13 cellular contexts compared by ENCODE assay signal in genomic region chr21:26801524-26801923, GRCh38. TPM values are rescaled to one million over a fixed set of nuclear protein-coding genes. Genes with fewer than 3 reads are reported as not detected.
DNase-seq lines count a peak whose midpoint lies in the region; ATAC-seq and TF ChIP-seq lines count a peak whose summit lies in the region.
"Had no signal": no experiment of that assay in that cellular context is flagged by ENCODE, and none has a peak within 500 bp of the region (broad histone marks: within the 10 kb centered on the region; RNA-seq: fewer than 3 reads in every experiment).

No MANE protein-coding gene starts in this region.

- DNase-seq in AG20443 (ENCODE audit: low spot score) (peak; percentile 53), WTC11 (ENCODE audit: low spot score) (no peak), heart left ventricle (no peak), renal cortical epithelial cell (ENCODE audit: low read depth) (peak; percentile 59), NCI-H2171 (lab: John Stamatoyannopoulos, UW) (no peak), COR-L47 (lab: John Stamatoyannopoulos, UW) (no peak)
- no peak for DNase-seq in activated T-cell treated with anti-CD3 and anti-CD28 coated beads, Interleukin-2, amount 50 U/mL, for 72 hours
- DNase-seq in activated naive CD4-positive, alpha-beta T cell treated with anti-CD3 and anti-CD28 coated beads, Interleukin-2, amount 50 U/mL, for 72 hours (ENCODE audit: low spot score in 2 of 2): no peak
- DNase-seq: NCI-H446; stimulated activated naive CD8-positive, alpha-beta T cell treated with anti-CD3 and anti-CD28 coated beads, Interleukin-15, Interleukin-2, amounts not matched to agents 100 U/mL and 50 U/mL, for 24 hours; T-helper 17 cell had no signal

- peaks cover 14% of the 10 kb centered on the region for H3K4me1 Mint-ChIP-seq in WTC11
- no peaks in the 10 kb centered on the region for H3K4me1 Mint-ChIP-seq in activated T-cell treated with anti-CD3 and anti-CD28 coated beads, Interleukin-2, amount 50 U/mL, for 72 hours (ENCODE audit: low read depth)
- H3K4me1 Mint-ChIP-seq: T-helper 17 cell had no signal

- no peaks in the 10 kb centered on the region for H3K27me3 Mint-ChIP-seq in WTC11 (ENCODE audit: low read depth)
- H3K27me3 Mint-ChIP-seq in activated T-cell treated with anti-CD3 and anti-CD28 coated beads, Interleukin-2, amount 50 U/mL, for 72 hours (ENCODE audit: low read depth): peaks cover 23% of the 10 kb centered on the region

- TF ChIP-seq POLR2A in heart left ventricle (IDR thresholded peaks at IDR 0.05): no peak

- H3K4me1 ChIP-seq in heart left ventricle: peaks cover 0 to 59% (median 10%) of the 10 kb centered on the region in 12 donors

- no peaks in the 10 kb centered on the region for H3K27me3 ChIP-seq in heart left ventricle

- H3K4me3 ChIP-seq in heart left ventricle: peak overlapping the region in 3 of 12 donors; percentile 4 to 22 (median 19)
- H3K4me3 ChIP-seq: skin epidermis had no signal

- no peak for ATAC-seq in WTC11
- peak in 1 of 4 donors; percentile 31 for ATAC-seq in heart left ventricle
- no peak for ATAC-seq in activated T-cell treated with anti-CD3 and anti-CD28 coated beads, Interleukin-2, amount 50 U/mL, for 72 hours (replicated peaks in 1 of 2)
- ATAC-seq in activated naive CD4-positive, alpha-beta T cell treated with anti-CD3 and anti-CD28 coated beads, Interleukin-2, amount 50 U/mL, for 72 hours: no peak
- ATAC-seq: stimulated activated naive CD8-positive, alpha-beta T cell treated with anti-CD3 and anti-CD28 coated beads, Interleukin-15, Interleukin-2, amounts not matched to agents 100 U/mL and 50 U/mL, for 24 hours; T-helper 17 cell had no signal

- no peak overlapping the region for H3K4me3 Mint-ChIP-seq in WTC11
- H3K4me3 Mint-ChIP-seq in activated T-cell treated with anti-CD3 and anti-CD28 coated beads, Interleukin-2, amount 50 U/mL, for 72 hours: no peak overlapping the region
- H3K4me3 Mint-ChIP-seq: T-helper 17 cell had no signal

- H3K9me3 Mint-ChIP-seq in WTC11: peaks cover 12% of the 10 kb centered on the region
- H3K9me3 Mint-ChIP-seq in activated T-cell treated with anti-CD3 and anti-CD28 coated beads, Interleukin-2, amount 50 U/mL, for 72 hours: no peaks in the 10 kb centered on the region
- H3K9me3 Mint-ChIP-seq in activated naive CD4-positive, alpha-beta T cell treated with anti-CD3 and anti-CD28 coated beads, Interleukin-2, amount 50 U/mL, for 72 hours: peaks cover 0 to 7% of the 10 kb centered on the region in 2 donors

- WGBS in heart left ventricle, 4 donors: 71 to 86% (median 78%) methylated on average over 1 of the region's 1 CpG

- H3K27ac Mint-ChIP-seq in WTC11: 0 out of 2 replicates have a peak overlapping the region, but pooled peaks have one; percentile 42
- H3K27ac Mint-ChIP-seq in activated T-cell treated with anti-CD3 and anti-CD28 coated beads, Interleukin-2, amount 50 U/mL, for 72 hours: no peak overlapping the region
- no peak overlapping the region for H3K27ac Mint-ChIP-seq in activated naive CD4-positive, alpha-beta T cell treated with anti-CD3 and anti-CD28 coated beads, Interleukin-2, amount 50 U/mL, for 72 hours
- H3K27ac Mint-ChIP-seq: T-helper 17 cell had no signal

- no peaks in the 10 kb centered on the region for H3K36me3 ChIP-seq in heart left ventricle

- no peaks in the 10 kb centered on the region for H3K9me3 ChIP-seq in heart left ventricle

- H3K27ac ChIP-seq in heart left ventricle: peak overlapping the region; percentile 37 to 87 (median 75)

- TF ChIP-seq CTCF in WTC11 (IDR thresholded peaks at IDR 0.05) (no peak), heart left ventricle (IDR thresholded peaks at IDR 0.05) (no peak)

- CTCF ChIA-PET in WTC11 (lab: Charles Lee): interaction anchor here (0.8 to 1.6 kb wide), 2 partner anchors 14 to 69 kb away, joined by 3 to 6 read pairs; no protein-coding TSS in a partner anchor

- peaks cover 6% of the 10 kb centered on the region; the same call in 1 of the 2 replicates for H3K36me3 Mint-ChIP-seq in WTC11
- H3K36me3 Mint-ChIP-seq in activated T-cell treated with anti-CD3 and anti-CD28 coated beads, Interleukin-2, amount 50 U/mL, for 72 hours (ENCODE audit: insufficient read depth in 2 of 2): no peaks in the 10 kb centered on the region
- H3K36me3 Mint-ChIP-seq in activated naive CD4-positive, alpha-beta T cell treated with anti-CD3 and anti-CD28 coated beads, Interleukin-2, amount 50 U/mL, for 72 hours: no peaks in the 10 kb centered on the region

- intact Hi-C loops in heart left ventricle (cut with DNase I): loop anchor here in 2 of 10 donors (1.0 to 5.0 kb wide), 2 partner anchors 41 to 44 kb away; partner anchors contain the start of gene ADAMTS1 (in 1 of the 2)

- POLR2A ChIA-PET in WTC11 (lab: Charles Lee): no interaction called here

TF ChIP-seq in WTC11, 78 proteins besides CTCF, POLR2A, EP300 and RAD21:
- TF ChIP-seq NR3C1 (CRISPR knock-in tag; conservative IDR thresholded peaks at IDR 0.05; ENCODE audit: low read depth): no peak
- no peak for TF ChIP-seq ZNF281 (CRISPR knock-in tag; IDR thresholded peaks at IDR 0.05)
- TF ChIP-seq PREB (CRISPR knock-in tag; IDR thresholded peaks at IDR 0.05; ENCODE audit: borderline replicate concordance): no peak
- no peak for TF ChIP-seq IRF1 (CRISPR knock-in tag; IDR thresholded peaks at IDR 0.05)
- TF ChIP-seq CDX4 (CRISPR knock-in tag; IDR thresholded peaks at IDR 0.05; ENCODE audit: borderline replicate concordance): no peak
- TF ChIP-seq GRHL2 (CRISPR knock-in tag; IDR thresholded peaks at IDR 0.05; ENCODE audit: insufficient replicate concordance, severe bottlenecking): no peak
- TF ChIP-seq ZNF219 (CRISPR knock-in tag; IDR thresholded peaks at IDR 0.05; ENCODE audit: borderline replicate concordance): no peak
- TF ChIP-seq NR2C2 (CRISPR knock-in tag; IDR thresholded peaks at IDR 0.05): no peak
- TF ChIP-seq OVOL2 (CRISPR knock-in tag; IDR thresholded peaks at IDR 0.05; ENCODE audit: borderline replicate concordance): no peak
TF ChIP-seq in WTC11: peak in this region for 0.

RNA-seq across cellular contexts. Expression of gene ADAMTS1, which starts 43.7 kb away (rescaled TPM):
- total RNA-seq in WTC11 (2021): 16.9 to 35.6 TPM (median 20.4 TPM) in 3 replicates
- 10 to 100 TPM; 27.5 to 87.8 (median 61.6) TPM for total RNA-seq in heart left ventricle
- polyA plus RNA-seq in heart left ventricle: 10 to 100 TPM; 14.8 to 29.9 TPM
- total RNA-seq in renal cortical epithelial cell: 130 and 216 TPM in 2 replicates
- total RNA-seq in activated T-cell treated with anti-CD3 and anti-CD28 coated beads, Interleukin-2, amount 50 U/mL, for 72 hours: under 1 TPM in 1 of 2 donors, not detected in 1; 0.31 TPM
- total RNA-seq in activated naive CD4-positive, alpha-beta T cell treated with anti-CD3 and anti-CD28 coated beads, Interleukin-2, amount 50 U/mL, for 72 hours: under 1 TPM; 0.09 to 0.31 TPM
- total RNA-seq: HT1080, T-helper 17 cell had no signal

Comparison
In these comparisons a context has a peak if more than half of its experiments do, and no peak if none do; other contexts are left out.
1. DNase-seq: peak in AG20443 (single experiment) and renal cortical epithelial cell (single experiment); none in WTC11 (single experiment), heart left ventricle (0 of 5), NCI-H2171 (single experiment), activated T-cell treated with anti-CD3 and anti-CD28 coated beads, Interleukin-2, amount 50 U/mL, for 72 hours (0 of 2), COR-L47 (single experiment) and activated naive CD4-positive, alpha-beta T cell treated with anti-CD3 and anti-CD28 coated beads, Interleukin-2, amount 50 U/mL, for 72 hours (0 of 2).
2. RNA of gene ADAMTS1, which starts 43.7 kb away (total RNA-seq): 130 to 216 TPM in renal cortical epithelial cell, 27.5 to 87.8 TPM in heart left ventricle and 16.9 to 35.6 TPM in WTC11; 0.31 TPM in activated T-cell treated with anti-CD3 and anti-CD28 coated beads, Interleukin-2, amount 50 U/mL, for 72 hours and 0.09 to 0.31 TPM in activated naive CD4-positive, alpha-beta T cell treated with anti-CD3 and anti-CD28 coated beads, Interleukin-2, amount 50 U/mL, for 72 hours; every median in the first group is over 10 times any median in the second.